Comparison of ENCODE assay signal across 10 cellular contexts in the genomic region with DNA sequence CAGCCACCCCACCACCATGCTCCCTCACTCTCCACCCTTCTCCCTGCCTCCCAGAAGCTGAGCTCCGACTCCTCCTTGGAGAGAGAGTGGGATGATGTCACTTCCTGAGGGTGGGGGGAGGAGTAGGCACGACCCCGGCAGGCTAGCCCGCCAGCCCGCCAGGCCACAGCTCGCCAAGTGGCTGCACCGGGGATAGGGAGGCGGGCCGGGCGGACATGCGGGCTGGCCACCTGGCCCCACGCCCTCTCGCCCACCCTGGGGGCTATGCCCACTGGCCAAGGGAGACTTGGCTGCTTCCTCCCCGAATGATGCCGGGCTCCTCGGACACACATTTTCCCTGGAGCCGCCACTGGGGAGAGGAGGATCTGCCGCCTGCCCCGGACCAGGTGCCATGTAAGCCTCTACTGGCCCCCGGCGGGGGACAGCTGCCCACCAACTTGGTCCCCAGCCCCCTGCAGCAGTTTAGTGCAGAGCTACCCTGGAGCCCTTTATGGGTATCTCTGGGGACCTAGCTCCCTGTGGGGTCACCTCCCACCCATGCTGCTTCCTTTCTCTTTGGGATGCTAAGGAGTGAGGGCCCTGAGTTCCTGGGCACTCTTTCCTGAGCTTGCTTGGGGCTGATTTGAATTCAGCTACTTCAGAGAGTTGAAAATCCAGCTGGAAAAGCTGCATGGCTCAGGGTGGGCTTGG. TPM values are rescaled to one million over a fixed set of nuclear protein-coding genes. Genes with fewer than 3 reads are reported as not detected.
DNase-seq lines count a peak whose midpoint lies in the region; TF ChIP-seq lines count a peak whose summit lies in the region.
"Had no signal": no experiment of that assay in that cellular context is flagged by ENCODE, and none has a peak within 500 bp of the region (broad histone marks: within the 10 kb centered on the region; RNA-seq: fewer than 3 reads in every experiment).

No MANE protein-coding gene starts in this region.

- H3K4me3 ChIP-seq in HFF-Myc (replicated peaks; ENCODE audit: low read depth, low read length) (peak overlapping the region; percentile 61), brain microvascular endothelial cell (ENCODE audit: low read depth, low read length) (peak overlapping the region; percentile 63), spleen (peak overlapping the region in 5 of 8 donors; percentile 3 to 46 (median 9))

- H3K4me1 ChIP-seq in spleen = peaks cover 0 to 35% (median 3%) of the 10 kb centered on the region in 6 donors

- no peaks in the 10 kb centered on the region for H3K9me3 ChIP-seq in spleen

- intact Hi-C loops in spleen (cut with DNase I; ENCODE audit: low total_unique reads) = no loop called here

- DNase-seq in HFF-Myc (ENCODE audit: extremely low read depth, low read depth) = peak; percentile 38
- peak; percentile 54 for DNase-seq in brain microvascular endothelial cell
- peak; percentile 66 for DNase-seq in iris pigment epithelial cell (ENCODE audit: low read depth)
- DNase-seq in spleen = no peak
- no peak for DNase-seq in RPMI8226
- no peak for DNase-seq in NCI-H2196 (lab: John Stamatoyannopoulos, UW; ENCODE audit: unreplicated experiment)
- no peak for DNase-seq in globus pallidus (ENCODE audit: low spot score)
- DNase-seq in putamen (ENCODE audit: low spot score) = no peak
- DNase-seq: activated CD4-positive, alpha-beta memory T cell treated with anti-CD3 and anti-CD28 coated beads for 36 hours; stimulated activated naive CD8-positive, alpha-beta T cell treated with anti-CD3 and anti-CD28 coated beads, Interleukin-15, amount 100 ng/mL, for 72 hours had no signal

- no peak overlapping the region for H3K27ac ChIP-seq in brain microvascular endothelial cell
- peak overlapping the region in 4 of 8 donors; percentile 5 to 58 (median 50) for H3K27ac ChIP-seq in spleen

- no peak for TF ChIP-seq POLR2A in spleen (IDR thresholded peaks at IDR 0.05)

- in situ Hi-C loops in brain microvascular endothelial cell (cut with HindIII; ENCODE audit: low pct_ligation_motif_present, low sequenced_read_pairs) = no loop called here

- TF ChIP-seq CTCF in HFF-Myc (IDR thresholded peaks at IDR 0.05; ENCODE audit: low read depth, low read length, missing control alignments) = no peak
- TF ChIP-seq CTCF in brain microvascular endothelial cell (IDR thresholded peaks at IDR 0.05; ENCODE audit: low read depth, low read length, missing control alignments) = no peak
- TF ChIP-seq CTCF in spleen (IDR thresholded peaks at IDR 0.05 in 8 of 11, conservative IDR thresholded peaks at IDR 0.05 in 3 of 11) = no peak

- no peaks in the 10 kb centered on the region for H3K36me3 ChIP-seq in brain microvascular endothelial cell (replicated peaks)
- peaks cover 0 to 11% (median 0%) of the 10 kb centered on the region in 6 donors for H3K36me3 ChIP-seq in spleen

- H3K27me3 ChIP-seq in brain microvascular endothelial cell (replicated peaks) (no peaks in the 10 kb centered on the region), spleen (replicated peaks in 1 of 7) (peaks cover 0 to 10% (median 0%) of the 10 kb centered on the region in 7 donors)

- WGBS in spleen, 5 donors = 34 to 62% (median 55%) methylated on average over 14 to 21 of the region's 21 CpGs

RNA-seq across cellular contexts. Expression of a gene that starts 33.7 kb away (rescaled TPM):
- 1 to 10 TPM in 1 of 7 donors, under 1 TPM in 6; 0.32 to 1.5 (median 0.79) TPM for total RNA-seq in spleen
- polyA plus RNA-seq in spleen = under 1 TPM; 0.15 to 0.50 (median 0.45) TPM

RNA-seq across cellular contexts. Expression of a gene that starts 38.6 kb away (rescaled TPM):
- 1 to 10 TPM; 2.0 to 5.0 (median 3.9) TPM for total RNA-seq in spleen
- polyA plus RNA-seq in spleen = 1 to 10 TPM in 1 of 3 donors, under 1 TPM in 2; 0.27 to 1.2 (median 0.35) TPM

Comparison
In these comparisons a context has a peak if more than half of its experiments do, and no peak if none do; other contexts are left out.
1. DNase-seq: peak in HFF-Myc (single experiment), brain microvascular endothelial cell (single experiment) and iris pigment epithelial cell (single experiment); none in spleen (single experiment), RPMI8226 (single experiment), NCI-H2196 (single experiment), globus pallidus (single experiment) and putamen (single experiment).
2. H3K4me3 ChIP-seq: peak in every context shown above with its lines; median percentile 63 in brain microvascular endothelial cell; 61 in HFF-Myc; 9 in spleen.